2 cellular contexts compared by ENCODE assay signal in the genomic region with DNA sequence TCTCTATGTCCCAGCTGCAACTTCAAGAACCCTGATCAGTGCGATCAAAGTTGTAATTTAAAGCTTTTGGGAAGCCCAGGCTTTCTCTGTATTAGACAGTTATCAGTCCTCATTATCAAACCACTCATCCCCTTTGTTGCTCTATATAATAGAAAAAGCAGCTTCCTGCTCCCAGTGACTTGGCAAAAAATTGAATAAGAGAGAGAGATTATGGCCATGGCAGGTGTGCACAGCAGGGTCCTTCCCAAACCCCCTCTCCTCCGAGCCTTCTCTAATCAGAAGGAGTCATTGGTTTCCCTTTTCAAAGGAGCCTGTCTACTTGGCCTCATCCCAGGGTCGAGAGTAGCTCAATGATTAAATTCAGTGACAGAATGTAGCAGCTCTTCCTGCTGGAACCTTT.
TF ChIP-seq lines count a peak whose summit lies in the region.

No MANE protein-coding gene starts in this region.

TF ChIP-seq in GM23338, 12 proteins besides CTCF, POLR2A, EP300 and RAD21 (continued from another document):
- TF ChIP-seq ZNF462 (CRISPR knock-in tag; IDR thresholded peaks at IDR 0.05): peak; percentile 68
- no peak for TF ChIP-seq ZNF331 (CRISPR knock-in tag; IDR thresholded peaks at IDR 0.05; ENCODE audit: low read depth)
- TF ChIP-seq JUNB (IDR thresholded peaks at IDR 0.05; ENCODE audit: unreplicated experiment): no peak
- TF ChIP-seq, protein P1, sequence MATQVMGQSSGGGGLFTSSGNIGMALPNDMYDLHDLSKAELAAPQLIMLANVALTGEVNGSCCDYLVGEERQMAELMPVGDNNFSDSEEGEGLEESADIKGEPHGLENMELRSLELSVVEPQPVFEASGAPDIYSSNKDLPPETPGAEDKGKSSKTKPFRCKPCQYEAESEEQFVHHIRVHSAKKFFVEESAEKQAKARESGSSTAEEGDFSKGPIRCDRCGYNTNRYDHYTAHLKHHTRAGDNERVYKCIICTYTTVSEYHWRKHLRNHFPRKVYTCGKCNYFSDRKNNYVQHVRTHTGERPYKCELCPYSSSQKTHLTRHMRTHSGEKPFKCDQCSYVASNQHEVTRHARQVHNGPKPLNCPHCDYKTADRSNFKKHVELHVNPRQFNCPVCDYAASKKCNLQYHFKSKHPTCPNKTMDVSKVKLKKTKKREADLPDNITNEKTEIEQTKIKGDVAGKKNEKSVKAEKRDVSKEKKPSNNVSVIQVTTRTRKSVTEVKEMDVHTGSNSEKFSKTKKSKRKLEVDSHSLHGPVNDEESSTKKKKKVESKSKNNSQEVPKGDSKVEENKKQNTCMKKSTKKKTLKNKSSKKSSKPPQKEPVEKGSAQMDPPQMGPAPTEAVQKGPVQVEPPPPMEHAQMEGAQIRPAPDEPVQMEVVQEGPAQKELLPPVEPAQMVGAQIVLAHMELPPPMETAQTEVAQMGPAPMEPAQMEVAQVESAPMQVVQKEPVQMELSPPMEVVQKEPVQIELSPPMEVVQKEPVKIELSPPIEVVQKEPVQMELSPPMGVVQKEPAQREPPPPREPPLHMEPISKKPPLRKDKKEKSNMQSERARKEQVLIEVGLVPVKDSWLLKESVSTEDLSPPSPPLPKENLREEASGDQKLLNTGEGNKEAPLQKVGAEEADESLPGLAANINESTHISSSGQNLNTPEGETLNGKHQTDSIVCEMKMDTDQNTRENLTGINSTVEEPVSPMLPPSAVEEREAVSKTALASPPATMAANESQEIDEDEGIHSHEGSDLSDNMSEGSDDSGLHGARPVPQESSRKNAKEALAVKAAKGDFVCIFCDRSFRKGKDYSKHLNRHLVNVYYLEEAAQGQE (IDR thresholded peaks at IDR 0.05; ENCODE audit: unreplicated experiment): no peak
- 0 out of 2 replicates have a peak, but pooled peaks have one; percentile 37 for TF ChIP-seq NANOG (IDR thresholded peaks at IDR 0.05; ENCODE audit: borderline replicate concordance)
- TF ChIP-seq CREB1 (CRISPR knock-in tag; IDR thresholded peaks at IDR 0.05; ENCODE audit: low read depth): no peak

TF ChIP-seq in SK-N-SH, 30 proteins besides CTCF, POLR2A, EP300 and RAD21 (continued from another document):
- TF ChIP-seq ZBTB33 (IDR thresholded peaks at IDR 0.05; ENCODE audit: borderline replicate concordance, low read depth): no peak
- no peak for TF ChIP-seq NFIC (IDR thresholded peaks at IDR 0.05; ENCODE audit: borderline replicate concordance)
- TF ChIP-seq, protein P2, sequence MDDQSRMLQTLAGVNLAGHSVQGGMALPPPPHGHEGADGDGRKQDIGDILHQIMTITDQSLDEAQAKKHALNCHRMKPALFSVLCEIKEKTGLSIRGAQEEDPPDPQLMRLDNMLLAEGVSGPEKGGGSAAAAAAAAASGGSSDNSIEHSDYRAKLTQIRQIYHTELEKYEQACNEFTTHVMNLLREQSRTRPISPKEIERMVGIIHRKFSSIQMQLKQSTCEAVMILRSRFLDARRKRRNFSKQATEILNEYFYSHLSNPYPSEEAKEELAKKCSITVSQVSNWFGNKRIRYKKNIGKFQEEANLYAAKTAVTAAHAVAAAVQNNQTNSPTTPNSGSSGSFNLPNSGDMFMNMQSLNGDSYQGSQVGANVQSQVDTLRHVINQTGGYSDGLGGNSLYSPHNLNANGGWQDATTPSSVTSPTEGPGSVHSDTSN (IDR thresholded peaks at IDR 0.05): no peak
- no peak for TF ChIP-seq MXI1 (IDR thresholded peaks at IDR 0.05; ENCODE audit: low read depth, low read length)
- TF ChIP-seq POLR2AphosphoS5 (IDR thresholded peaks at IDR 0.05; ENCODE audit: low read depth, low read length): no peak
- TF ChIP-seq CHD2 (IDR thresholded peaks at IDR 0.05; ENCODE audit: low read length, partially characterized antibody): peak; percentile 29
TF ChIP-seq in SK-N-SH: peak in this region for 3.
